1 cellular context compared by ENCODE assay signal in the genomic region with DNA sequence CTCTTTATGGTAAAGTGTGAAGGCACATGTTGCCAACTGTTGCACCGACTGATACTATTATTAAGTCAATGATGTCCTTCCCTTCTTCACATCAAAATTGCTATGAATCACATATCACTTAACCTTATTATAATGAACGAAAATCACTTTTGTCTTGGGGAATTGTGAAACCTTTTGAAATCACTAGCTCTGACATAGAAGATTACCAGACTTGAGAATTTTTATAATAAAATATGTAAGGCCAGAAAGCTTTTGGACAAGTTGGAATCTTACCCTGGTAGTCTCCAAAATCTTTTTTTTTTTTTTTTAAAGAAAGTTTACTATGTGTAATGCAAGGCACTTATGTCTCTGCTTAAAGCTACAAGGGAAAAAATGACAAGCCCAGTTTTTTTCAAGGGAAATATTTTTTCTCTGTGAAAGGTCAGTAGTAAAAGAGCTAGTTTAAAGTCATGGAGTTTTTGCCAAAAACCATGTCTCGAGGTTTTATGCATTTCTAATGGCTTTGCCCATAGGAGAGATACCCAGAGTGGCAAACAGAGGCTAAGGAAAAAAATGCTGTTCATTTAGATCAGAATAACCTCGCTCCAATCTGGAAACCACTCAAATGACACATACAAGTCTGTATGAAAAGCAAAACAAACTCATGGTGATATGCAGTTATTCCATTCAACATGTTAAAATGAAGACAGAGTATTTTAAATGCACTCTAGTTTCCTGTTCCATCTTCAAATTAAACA.
A peak's percentile ranks its signal among the peaks of the same experiment; 100 is the strongest.
TF ChIP-seq lines count a peak whose summit lies in the region.

No MANE protein-coding gene starts in this region.

TF ChIP-seq in SK-N-SH treated with all-trans-retinoic acid at 6 μM for 48 hours, 23 proteins besides CTCF, POLR2A, EP300 and RAD21 (continued from another document):
- TF ChIP-seq, protein P1, sequence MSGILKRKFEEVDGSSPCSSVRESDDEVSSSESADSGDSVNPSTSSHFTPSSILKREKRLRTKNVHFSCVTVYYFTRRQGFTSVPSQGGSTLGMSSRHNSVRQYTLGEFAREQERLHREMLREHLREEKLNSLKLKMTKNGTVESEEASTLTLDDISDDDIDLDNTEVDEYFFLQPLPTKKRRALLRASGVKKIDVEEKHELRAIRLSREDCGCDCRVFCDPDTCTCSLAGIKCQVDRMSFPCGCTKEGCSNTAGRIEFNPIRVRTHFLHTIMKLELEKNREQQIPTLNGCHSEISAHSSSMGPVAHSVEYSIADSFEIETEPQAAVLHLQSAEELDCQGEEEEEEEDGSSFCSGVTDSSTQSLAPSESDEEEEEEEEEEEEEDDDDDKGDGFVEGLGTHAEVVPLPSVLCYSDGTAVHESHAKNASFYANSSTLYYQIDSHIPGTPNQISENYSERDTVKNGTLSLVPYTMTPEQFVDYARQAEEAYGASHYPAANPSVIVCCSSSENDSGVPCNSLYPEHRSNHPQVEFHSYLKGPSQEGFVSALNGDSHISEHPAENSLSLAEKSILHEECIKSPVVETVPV (CRISPR knock-in tag; IDR thresholded peaks at IDR 0.05), result no peak
- TF ChIP-seq TOX (CRISPR knock-in tag; IDR thresholded peaks at IDR 0.05; ENCODE audit: borderline replicate concordance) (peak; percentile 99), ZFP3 (CRISPR knock-in tag; IDR thresholded peaks at IDR 0.05) (no peak), ZNF70 (CRISPR knock-in tag; IDR thresholded peaks at IDR 0.05) (no peak), GLIS3 (CRISPR knock-in tag; IDR thresholded peaks at IDR 0.05) (no peak), ZFP30 (CRISPR knock-in tag; IDR thresholded peaks at IDR 0.05) (no peak), ZC3H10 (CRISPR knock-in tag; IDR thresholded peaks at IDR 0.05) (peak; percentile 96), OSR1 (CRISPR knock-in tag; IDR thresholded peaks at IDR 0.05) (no peak), CSDC2 (CRISPR knock-in tag; IDR thresholded peaks at IDR 0.05) (no peak)
- TF ChIP-seq, protein P2, sequence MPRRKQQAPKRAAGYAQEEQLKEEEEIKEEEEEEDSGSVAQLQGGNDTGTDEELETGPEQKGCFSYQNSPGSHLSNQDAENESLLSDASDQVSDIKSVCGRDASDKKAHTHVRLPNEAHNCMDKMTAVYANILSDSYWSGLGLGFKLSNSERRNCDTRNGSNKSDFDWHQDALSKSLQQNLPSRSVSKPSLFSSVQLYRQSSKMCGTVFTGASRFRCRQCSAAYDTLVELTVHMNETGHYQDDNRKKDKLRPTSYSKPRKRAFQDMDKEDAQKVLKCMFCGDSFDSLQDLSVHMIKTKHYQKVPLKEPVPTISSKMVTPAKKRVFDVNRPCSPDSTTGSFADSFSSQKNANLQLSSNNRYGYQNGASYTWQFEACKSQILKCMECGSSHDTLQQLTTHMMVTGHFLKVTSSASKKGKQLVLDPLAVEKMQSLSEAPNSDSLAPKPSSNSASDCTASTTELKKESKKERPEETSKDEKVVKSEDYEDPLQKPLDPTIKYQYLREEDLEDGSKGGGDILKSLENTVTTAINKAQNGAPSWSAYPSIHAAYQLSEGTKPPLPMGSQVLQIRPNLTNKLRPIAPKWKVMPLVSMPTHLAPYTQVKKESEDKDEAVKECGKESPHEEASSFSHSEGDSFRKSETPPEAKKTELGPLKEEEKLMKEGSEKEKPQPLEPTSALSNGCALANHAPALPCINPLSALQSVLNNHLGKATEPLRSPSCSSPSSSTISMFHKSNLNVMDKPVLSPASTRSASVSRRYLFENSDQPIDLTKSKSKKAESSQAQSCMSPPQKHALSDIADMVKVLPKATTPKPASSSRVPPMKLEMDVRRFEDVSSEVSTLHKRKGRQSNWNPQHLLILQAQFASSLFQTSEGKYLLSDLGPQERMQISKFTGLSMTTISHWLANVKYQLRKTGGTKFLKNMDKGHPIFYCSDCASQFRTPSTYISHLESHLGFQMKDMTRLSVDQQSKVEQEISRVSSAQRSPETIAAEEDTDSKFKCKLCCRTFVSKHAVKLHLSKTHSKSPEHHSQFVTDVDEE (CRISPR knock-in tag; IDR thresholded peaks at IDR 0.05), result no peak
- TF ChIP-seq, protein P3, sequence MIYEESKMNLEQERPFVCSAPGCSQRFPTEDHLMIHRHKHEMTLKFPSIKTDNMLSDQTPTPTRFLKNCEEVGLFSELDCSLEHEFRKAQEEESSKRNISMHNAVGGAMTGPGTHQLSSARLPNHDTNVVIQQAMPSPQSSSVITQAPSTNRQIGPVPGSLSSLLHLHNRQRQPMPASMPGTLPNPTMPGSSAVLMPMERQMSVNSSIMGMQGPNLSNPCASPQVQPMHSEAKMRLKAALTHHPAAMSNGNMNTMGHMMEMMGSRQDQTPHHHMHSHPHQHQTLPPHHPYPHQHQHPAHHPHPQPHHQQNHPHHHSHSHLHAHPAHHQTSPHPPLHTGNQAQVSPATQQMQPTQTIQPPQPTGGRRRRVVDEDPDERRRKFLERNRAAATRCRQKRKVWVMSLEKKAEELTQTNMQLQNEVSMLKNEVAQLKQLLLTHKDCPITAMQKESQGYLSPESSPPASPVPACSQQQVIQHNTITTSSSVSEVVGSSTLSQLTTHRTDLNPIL (CRISPR knock-in tag; IDR thresholded peaks at IDR 0.05; ENCODE audit: low read depth), result no peak
